1 cellular context compared by ENCODE assay signal in genomic region chr1:156500847-156501686, GRCh38.
TF ChIP-seq lines count a peak whose summit lies in the region.

No MANE protein-coding gene starts in this region.

TF ChIP-seq in K562, 482 proteins besides CTCF, POLR2A, EP300 and RAD21 (continued from another document and continues in another):
- peak; percentile 89; the same call in 1 of the 2 replicates for TF ChIP-seq ZBTB33 (CRISPR knock-in tag; IDR thresholded peaks at IDR 0.05)
- TF ChIP-seq CTBP1 (IDR thresholded peaks at IDR 0.05; ENCODE audit: borderline replicate concordance): peak; percentile 69; the same call in 1 of the 2 replicates
- TF ChIP-seq GMEB1 (CRISPR knock-in tag; IDR thresholded peaks at IDR 0.05): peak; percentile 40; the same call in 1 of the 2 replicates
- TF ChIP-seq ZBTB9 (CRISPR knock-in tag; IDR thresholded peaks at IDR 0.05): peak; percentile 76
- TF ChIP-seq RREB1 (CRISPR knock-in tag; IDR thresholded peaks at IDR 0.05): peak; percentile 80; the same call in 1 of the 2 replicates
- TF ChIP-seq POLR2G (IDR thresholded peaks at IDR 0.05; ENCODE audit: low read depth, low read length): peak; percentile 93
- TF ChIP-seq ZNF76 (CRISPR knock-in tag; IDR thresholded peaks at IDR 0.05; ENCODE audit: borderline replicate concordance): peak; percentile 80; the same call in 1 of the 2 replicates
- TF ChIP-seq CCNT2 (IDR thresholded peaks at IDR 0.05; ENCODE audit: borderline replicate concordance, extremely low read depth, insufficient read length, low read depth, low read length): peak; percentile 69
- TF ChIP-seq ZNF79 (CRISPR knock-in tag; IDR thresholded peaks at IDR 0.05; ENCODE audit: low read depth): no peak
- TF ChIP-seq NONO (IDR thresholded peaks at IDR 0.05; ENCODE audit: low read depth in 2 of 2, low read length in 1 of 2): peak in 1 of 2 experiments; percentile 68; a peak in 2 of 4 replicates
- no peak; the same call in 1 of the 2 replicates for TF ChIP-seq GATAD2B (IDR thresholded peaks at IDR 0.05; ENCODE audit: borderline replicate concordance)
- peak; percentile 39; the same call in 1 of the 2 replicates for TF ChIP-seq SOX6 (IDR thresholded peaks at IDR 0.05)
- peak; percentile 73 for TF ChIP-seq NEUROD1 (IDR thresholded peaks at IDR 0.05; ENCODE audit: borderline replicate concordance, low read depth, low read length, partially characterized antibody)
- no peak for TF ChIP-seq ZNF133 (CRISPR knock-in tag; IDR thresholded peaks at IDR 0.05)
- peak; percentile 29 for TF ChIP-seq FOSL1 (tag; conservative IDR thresholded peaks at IDR 0.05)
- TF ChIP-seq ARID3A (IDR thresholded peaks at IDR 0.05; ENCODE audit: borderline replicate concordance, low read depth, low read length): no peak
- TF ChIP-seq KLF1 (tag; IDR thresholded peaks at IDR 0.05): 0 out of 2 replicates have a peak, but pooled peaks have one; percentile 48
- TF ChIP-seq REST (CRISPR knock-in tag; IDR thresholded peaks at IDR 0.05; ENCODE audit: low read depth): peak; percentile 57
- TF ChIP-seq EGR1 (conservative IDR thresholded peaks at IDR 0.05): no peak; the same call in 1 of the 2 replicates
- peak; percentile 28; the same call in 1 of the 2 replicates for TF ChIP-seq MAFK (IDR thresholded peaks at IDR 0.05; ENCODE audit: low read length)
- peak; percentile 77; the same call in 1 of the 2 replicates for TF ChIP-seq JUND (IDR thresholded peaks at IDR 0.05; ENCODE audit: borderline replicate concordance, low read depth, low read length)
- peak; percentile 74; the same call in 1 of the 3 replicates for TF ChIP-seq JUND (tag; IDR thresholded peaks at IDR 0.05; ENCODE audit: borderline replicate concordance, low read depth, low read length)
- peak; percentile 61; the same call in 1 of the 2 replicates for TF ChIP-seq STAG1 (CRISPR knock-in tag; IDR thresholded peaks at IDR 0.05; ENCODE audit: borderline replicate concordance)
- peak; percentile 82 for TF ChIP-seq PHF20 (IDR thresholded peaks at IDR 0.05; ENCODE audit: partially characterized antibody)
- TF ChIP-seq CREB3L1 (IDR thresholded peaks at IDR 0.05; ENCODE audit: borderline replicate concordance, low read depth): peak; percentile 77; the same call in 1 of the 2 replicates
- TF ChIP-seq ZNF609 (CRISPR knock-in tag; IDR thresholded peaks at IDR 0.05; ENCODE audit: borderline replicate concordance): no peak
- TF ChIP-seq SP1 (CRISPR knock-in tag; IDR thresholded peaks at IDR 0.05): peak; percentile 82
- peak; percentile 59; the same call in 1 of the 2 replicates for TF ChIP-seq SIN3B (IDR thresholded peaks at IDR 0.05; ENCODE audit: low read depth)
